ENCODE assay signal across 1 cellular context in genomic region chr3:182309120-182309519, GRCh38.
TF ChIP-seq lines count a peak whose summit lies in the region.

No MANE protein-coding gene starts in this region.

TF ChIP-seq in GM23338, 12 proteins besides CTCF, POLR2A, EP300 and RAD21 (continued from another document):
- TF ChIP-seq ZNF462 (CRISPR knock-in tag; IDR thresholded peaks at IDR 0.05) (no peak), ZNF114 (CRISPR knock-in tag; IDR thresholded peaks at IDR 0.05) (no peak), POLR2AphosphoS5 (IDR thresholded peaks at IDR 0.05; ENCODE audit: low read depth) (no peak), EZH2phosphoT487 (IDR thresholded peaks at IDR 0.05; ENCODE audit: unreplicated experiment) (no peak)
TF ChIP-seq in GM23338: peak in this region for 0.
